In genomic region chr2:73718851-73719621, GRCh38 we compare ENCODE assay signal across 24 cellular contexts.
"Had no signal": no experiment of that assay in that cellular context is flagged by ENCODE, and none has a peak within 500 bp of the region (broad histone marks: within the 10 kb centered on the region; RNA-seq: fewer than 3 reads in every experiment).

No MANE protein-coding gene starts in this region.

- H3K4me1 ChIP-seq: left lung, lower lobe of right lung, right atrium auricular region had no signal

- H3K27me3 ChIP-seq: heart right ventricle, left lung, right atrium auricular region, suprapubic skin, tibial artery had no signal

- FAIRE-seq: keratinocyte had no signal

- H3K27ac ChIP-seq: heart right ventricle, left lung, lower lobe of right lung, right atrium auricular region, skin epidermis, suprapubic skin, thoracic aorta, tibial artery had no signal

- DNase-seq: heart right ventricle; hippocampal formation; kidney glomerular epithelial cell; left cardiac atrium; left lung; lower lobe of right lung; mammary epithelial cell; mesenchymal stem cell; naive thymus-derived CD8-positive, alpha-beta T cell; nucleus accumbens; stimulated activated CD4-positive, alpha-beta T cell treated with anti-CD3 and anti-CD28 coated beads, Interleukin-12 subunit alpha, Interleukin-12 subunit beta, amount 100 ng/mL, for 4 hours; stimulated activated CD4-positive, alpha-beta T cell treated with anti-CD3 and anti-CD28 coated beads, Interleukin-15, amount 100 ng/mL, for 24 hours; stimulated activated CD4-positive, alpha-beta T cell treated with anti-CD3 and anti-CD28 coated beads, Interleukin-2, amount 100 ng/mL, for 24 hours; stimulated activated CD4-positive, alpha-beta T cell treated with anti-CD3 and anti-CD28 coated beads, Interleukin-4, amount 100 ng/mL, for 24 hours; stimulated activated naive CD4-positive, alpha-beta T cell; trophoblast cell had no signal

- ATAC-seq: heart right ventricle; left cardiac atrium; left lung; lower lobe of right lung; naive thymus-derived CD8-positive, alpha-beta T cell; sciatic nerve; stimulated activated effector memory CD8-positive, alpha-beta T cell treated with anti-CD3 and anti-CD28 coated beads, Interleukin-12 subunit alpha, Interleukin-12 subunit beta, amount 100 ng/mL, for 72 hours had no signal

- H3K9me3 ChIP-seq: lower lobe of right lung, right atrium auricular region, suprapubic skin, thoracic aorta, tibial artery had no signal

- H3K36me3 ChIP-seq: heart right ventricle, left lung, lower lobe of right lung, right atrium auricular region, suprapubic skin, thoracic aorta, tibial artery had no signal

- H3K4me3 ChIP-seq: heart right ventricle, left lung, lower lobe of right lung, right atrium auricular region, skin epidermis, suprapubic skin, thoracic aorta, tibial artery had no signal
